ENCODE assay signal across 1 cellular context in genomic region chr1:44827197-44828002, GRCh38.
A peak's percentile ranks its signal among the peaks of the same experiment; 100 is the strongest.
TF ChIP-seq lines count a peak whose summit lies in the region.

No MANE protein-coding gene starts in this region.

TF ChIP-seq in HepG2, 621 proteins besides CTCF, POLR2A, EP300 and RAD21 (continued from another document and continues in another):
- no peak for TF ChIP-seq ETV5 (CRISPR knock-in tag; IDR thresholded peaks at IDR 0.05; ENCODE audit: borderline replicate concordance)
- no peak for TF ChIP-seq RELA (CRISPR knock-in tag; IDR thresholded peaks at IDR 0.05)
- no peak for TF ChIP-seq ZNF318 (CRISPR knock-in tag; IDR thresholded peaks at IDR 0.05)
- no peak for TF ChIP-seq GABPA (IDR thresholded peaks at IDR 0.05; ENCODE audit: low read depth, low read length)
- no peak for TF ChIP-seq GABPA (CRISPR knock-in tag; IDR thresholded peaks at IDR 0.05; ENCODE audit: low read depth)
- peak; percentile 73 for TF ChIP-seq KDM5B (CRISPR knock-in tag; IDR thresholded peaks at IDR 0.05; ENCODE audit: borderline replicate concordance)
- TF ChIP-seq ARNT2 (CRISPR knock-in tag; IDR thresholded peaks at IDR 0.05; ENCODE audit: low read depth), result no peak; the same call in 1 of the 2 replicates
- TF ChIP-seq, protein P1, sequence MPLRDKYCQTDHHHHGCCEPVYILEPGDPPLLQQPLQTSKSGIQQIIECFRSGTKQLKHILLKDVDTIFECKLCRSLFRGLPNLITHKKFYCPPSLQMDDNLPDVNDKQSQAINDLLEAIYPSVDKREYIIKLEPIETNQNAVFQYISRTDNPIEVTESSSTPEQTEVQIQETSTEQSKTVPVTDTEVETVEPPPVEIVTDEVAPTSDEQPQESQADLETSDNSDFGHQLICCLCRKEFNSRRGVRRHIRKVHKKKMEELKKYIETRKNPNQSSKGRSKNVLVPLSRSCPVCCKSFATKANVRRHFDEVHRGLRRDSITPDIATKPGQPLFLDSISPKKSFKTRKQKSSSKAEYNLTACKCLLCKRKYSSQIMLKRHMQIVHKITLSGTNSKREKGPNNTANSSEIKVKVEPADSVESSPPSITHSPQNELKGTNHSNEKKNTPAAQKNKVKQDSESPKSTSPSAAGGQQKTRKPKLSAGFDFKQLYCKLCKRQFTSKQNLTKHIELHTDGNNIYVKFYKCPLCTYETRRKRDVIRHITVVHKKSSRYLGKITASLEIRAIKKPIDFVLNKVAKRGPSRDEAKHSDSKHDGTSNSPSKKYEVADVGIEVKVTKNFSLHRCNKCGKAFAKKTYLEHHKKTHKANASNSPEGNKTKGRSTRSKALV (CRISPR knock-in tag; IDR thresholded peaks at IDR 0.05), result peak; percentile 8; the same call in 1 of the 2 replicates
- TF ChIP-seq KLF15 (CRISPR knock-in tag; IDR thresholded peaks at IDR 0.05; ENCODE audit: borderline replicate concordance), result no peak
- TF ChIP-seq ZNF619 (CRISPR knock-in tag; IDR thresholded peaks at IDR 0.05), result no peak
- no peak for TF ChIP-seq ZNF615 (CRISPR knock-in tag; IDR thresholded peaks at IDR 0.05; ENCODE audit: borderline replicate concordance)
- no peak for TF ChIP-seq ZNF766 (CRISPR knock-in tag; IDR thresholded peaks at IDR 0.05; ENCODE audit: borderline replicate concordance)
- no peak for TF ChIP-seq FOXK1 (CRISPR knock-in tag; IDR thresholded peaks at IDR 0.05; ENCODE audit: borderline replicate concordance, low read depth)
- TF ChIP-seq, protein P2, sequence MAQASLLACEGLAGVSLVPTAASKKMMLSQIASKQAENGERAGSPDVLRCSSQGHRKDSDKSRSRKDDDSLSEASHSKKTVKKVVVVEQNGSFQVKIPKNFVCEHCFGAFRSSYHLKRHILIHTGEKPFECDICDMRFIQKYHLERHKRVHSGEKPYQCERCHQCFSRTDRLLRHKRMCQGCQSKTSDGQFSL (CRISPR knock-in tag; IDR thresholded peaks at IDR 0.05), result no peak
- no peak for TF ChIP-seq RBM22 (optimal IDR thresholded peaks at IDR 0.05; ENCODE audit: low read length)
- 0 out of 2 replicates have a peak, but pooled peaks have one; percentile 40 for TF ChIP-seq MEIS1 (CRISPR knock-in tag; IDR thresholded peaks at IDR 0.05; ENCODE audit: borderline replicate concordance)
- no peak for TF ChIP-seq JARID2 (CRISPR knock-in tag; IDR thresholded peaks at IDR 0.05; ENCODE audit: insufficient replicate concordance)
- TF ChIP-seq, protein P3, sequence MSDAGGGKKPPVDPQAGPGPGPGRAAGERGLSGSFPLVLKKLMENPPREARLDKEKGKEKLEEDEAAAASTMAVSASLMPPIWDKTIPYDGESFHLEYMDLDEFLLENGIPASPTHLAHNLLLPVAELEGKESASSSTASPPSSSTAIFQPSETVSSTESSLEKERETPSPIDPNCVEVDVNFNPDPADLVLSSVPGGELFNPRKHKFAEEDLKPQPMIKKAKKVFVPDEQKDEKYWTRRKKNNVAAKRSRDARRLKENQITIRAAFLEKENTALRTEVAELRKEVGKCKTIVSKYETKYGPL (CRISPR knock-in tag; IDR thresholded peaks at IDR 0.05), result no peak
- no peak for TF ChIP-seq CHD4 (IDR thresholded peaks at IDR 0.05; ENCODE audit: borderline replicate concordance, low read length)
- TF ChIP-seq HNF4G (IDR thresholded peaks at IDR 0.05; ENCODE audit: borderline replicate concordance, low read depth, low read length), result no peak
- TF ChIP-seq HNF4G (CRISPR knock-in tag; IDR thresholded peaks at IDR 0.05; ENCODE audit: borderline replicate concordance, low read depth), result no peak
- peak; percentile 90 for TF ChIP-seq TCF7 (IDR thresholded peaks at IDR 0.05; ENCODE audit: low read depth)
- TF ChIP-seq ZZZ3 (CRISPR knock-in tag; IDR thresholded peaks at IDR 0.05; ENCODE audit: borderline replicate concordance), result no peak
- TF ChIP-seq SIN3B (IDR thresholded peaks at IDR 0.05; ENCODE audit: low read length), result no peak; the same call in 1 of the 2 replicates
- no peak for TF ChIP-seq ZSCAN12 (CRISPR knock-in tag; IDR thresholded peaks at IDR 0.05)
- TF ChIP-seq MYNN (CRISPR knock-in tag; IDR thresholded peaks at IDR 0.05; ENCODE audit: low read depth), result 0 out of 2 replicates have a peak, but pooled peaks have one; percentile 23
- TF ChIP-seq FLYWCH1 (CRISPR knock-in tag; IDR thresholded peaks at IDR 0.05), result no peak
- TF ChIP-seq RFXANK (CRISPR knock-in tag; IDR thresholded peaks at IDR 0.05), result no peak
- TF ChIP-seq KLF13 (CRISPR knock-in tag; IDR thresholded peaks at IDR 0.05), result 0 out of 2 replicates have a peak, but pooled peaks have one; percentile 1
- TF ChIP-seq ZNF142 (CRISPR knock-in tag; IDR thresholded peaks at IDR 0.05), result no peak
- no peak; the same call in 1 of the 2 replicates for TF ChIP-seq MAZ (IDR thresholded peaks at IDR 0.05; ENCODE audit: borderline replicate concordance, low read depth, low read length)
- no peak for TF ChIP-seq MAZ (CRISPR knock-in tag; IDR thresholded peaks at IDR 0.05; ENCODE audit: low read depth)
- TF ChIP-seq XBP1 (CRISPR knock-in tag; IDR thresholded peaks at IDR 0.05), result no peak
- TF ChIP-seq, protein P4, sequence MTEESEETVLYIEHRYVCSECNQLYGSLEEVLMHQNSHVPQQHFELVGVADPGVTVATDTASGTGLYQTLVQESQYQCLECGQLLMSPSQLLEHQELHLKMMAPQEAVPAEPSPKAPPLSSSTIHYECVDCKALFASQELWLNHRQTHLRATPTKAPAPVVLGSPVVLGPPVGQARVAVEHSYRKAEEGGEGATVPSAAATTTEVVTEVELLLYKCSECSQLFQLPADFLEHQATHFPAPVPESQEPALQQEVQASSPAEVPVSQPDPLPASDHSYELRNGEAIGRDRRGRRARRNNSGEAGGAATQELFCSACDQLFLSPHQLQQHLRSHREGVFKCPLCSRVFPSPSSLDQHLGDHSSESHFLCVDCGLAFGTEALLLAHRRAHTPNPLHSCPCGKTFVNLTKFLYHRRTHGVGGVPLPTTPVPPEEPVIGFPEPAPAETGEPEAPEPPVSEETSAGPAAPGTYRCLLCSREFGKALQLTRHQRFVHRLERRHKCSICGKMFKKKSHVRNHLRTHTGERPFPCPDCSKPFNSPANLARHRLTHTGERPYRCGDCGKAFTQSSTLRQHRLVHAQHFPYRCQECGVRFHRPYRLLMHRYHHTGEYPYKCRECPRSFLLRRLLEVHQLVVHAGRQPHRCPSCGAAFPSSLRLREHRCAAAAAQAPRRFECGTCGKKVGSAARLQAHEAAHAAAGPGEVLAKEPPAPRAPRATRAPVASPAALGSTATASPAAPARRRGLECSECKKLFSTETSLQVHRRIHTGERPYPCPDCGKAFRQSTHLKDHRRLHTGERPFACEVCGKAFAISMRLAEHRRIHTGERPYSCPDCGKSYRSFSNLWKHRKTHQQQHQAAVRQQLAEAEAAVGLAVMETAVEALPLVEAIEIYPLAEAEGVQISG (CRISPR knock-in tag; IDR thresholded peaks at IDR 0.05), result peak; percentile 74
- no peak for TF ChIP-seq HNRNPH1 (optimal IDR thresholded peaks at IDR 0.05; ENCODE audit: low read depth, low read length)
- TF ChIP-seq, protein P5, sequence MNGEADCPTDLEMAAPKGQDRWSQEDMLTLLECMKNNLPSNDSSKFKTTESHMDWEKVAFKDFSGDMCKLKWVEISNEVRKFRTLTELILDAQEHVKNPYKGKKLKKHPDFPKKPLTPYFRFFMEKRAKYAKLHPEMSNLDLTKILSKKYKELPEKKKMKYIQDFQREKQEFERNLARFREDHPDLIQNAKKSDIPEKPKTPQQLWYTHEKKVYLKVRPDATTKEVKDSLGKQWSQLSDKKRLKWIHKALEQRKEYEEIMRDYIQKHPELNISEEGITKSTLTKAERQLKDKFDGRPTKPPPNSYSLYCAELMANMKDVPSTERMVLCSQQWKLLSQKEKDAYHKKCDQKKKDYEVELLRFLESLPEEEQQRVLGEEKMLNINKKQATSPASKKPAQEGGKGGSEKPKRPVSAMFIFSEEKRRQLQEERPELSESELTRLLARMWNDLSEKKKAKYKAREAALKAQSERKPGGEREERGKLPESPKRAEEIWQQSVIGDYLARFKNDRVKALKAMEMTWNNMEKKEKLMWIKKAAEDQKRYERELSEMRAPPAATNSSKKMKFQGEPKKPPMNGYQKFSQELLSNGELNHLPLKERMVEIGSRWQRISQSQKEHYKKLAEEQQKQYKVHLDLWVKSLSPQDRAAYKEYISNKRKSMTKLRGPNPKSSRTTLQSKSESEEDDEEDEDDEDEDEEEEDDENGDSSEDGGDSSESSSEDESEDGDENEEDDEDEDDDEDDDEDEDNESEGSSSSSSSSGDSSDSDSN (CRISPR knock-in tag; IDR thresholded peaks at IDR 0.05), result peak; percentile 56
- peak; percentile 46; the same call in 1 of the 2 replicates for TF ChIP-seq CREBL2 (CRISPR knock-in tag; IDR thresholded peaks at IDR 0.05; ENCODE audit: borderline replicate concordance)
- TF ChIP-seq ZNF44 (CRISPR knock-in tag; IDR thresholded peaks at IDR 0.05), result 0 out of 2 replicates have a peak, but pooled peaks have one; percentile 61
